13 cellular contexts compared by ENCODE assay signal in the genomic region with DNA sequence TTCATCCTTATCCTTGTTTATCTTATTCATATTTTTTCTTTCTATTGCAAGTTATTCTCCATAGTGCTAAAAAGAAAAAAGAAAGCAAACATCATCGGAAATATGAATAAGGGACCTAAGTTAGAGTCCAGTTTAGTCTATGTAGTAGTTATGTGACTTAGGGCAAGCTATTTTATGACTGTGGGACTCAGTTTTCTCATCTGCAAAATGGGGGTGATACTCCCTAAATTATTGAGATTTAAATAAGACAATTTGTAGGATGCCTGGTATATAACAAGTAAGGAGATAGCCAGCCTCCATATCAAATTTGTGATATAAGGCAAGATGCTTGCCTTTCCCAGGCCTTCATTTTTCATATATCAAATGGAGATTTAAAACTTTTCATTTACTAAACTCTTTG.
DNase-seq lines count a peak whose midpoint lies in the region; ATAC-seq and TF ChIP-seq lines count a peak whose summit lies in the region.
"Had no signal": no experiment of that assay in that cellular context is flagged by ENCODE, and none has a peak within 500 bp of the region (broad histone marks: within the 10 kb centered on the region; RNA-seq: fewer than 3 reads in every experiment).

No MANE protein-coding gene starts in this region.

- peaks cover 50% of the 10 kb centered on the region for H3K36me3 Mint-ChIP-seq in CD8-positive, alpha-beta T cell

- H3K9me3 Mint-ChIP-seq in CD8-positive, alpha-beta T cell = peaks cover 8% of the 10 kb centered on the region

- H3K4me1 Mint-ChIP-seq in CD8-positive, alpha-beta T cell (ENCODE audit: low read depth) = peaks cover 60% of the 10 kb centered on the region

- no peak overlapping the region for H2BK120ac ChIP-seq in mesenchymal stem cell (ENCODE audit: low read depth, low read length)

- H2BK5ac ChIP-seq in mesenchymal stem cell (ENCODE audit: low read depth, low read length, poor library complexity, severe bottlenecking) = no peak overlapping the region

- no peak overlapping the region for H3K4me3 ChIP-seq in CD8-positive, alpha-beta T cell (ENCODE audit: low read depth, low read length)
- H3K4me3 ChIP-seq in RWPE2 (ENCODE audit: severe bottlenecking) (no peak overlapping the region), mesenchymal stem cell (ENCODE audit: insufficient read depth in 1 of 2, low read depth in 1 of 2, low read length in 2 of 2) (no peak overlapping the region), thyroid gland (replicated peaks in 1 of 3) (no peak overlapping the region), SJCRH30 (no peak overlapping the region)

- no peak overlapping the region for H2BK15ac ChIP-seq in mesenchymal stem cell (ENCODE audit: low read depth, poor library complexity, severe bottlenecking)

- no peak overlapping the region for H3K4me3 Mint-ChIP-seq in CD8-positive, alpha-beta T cell
- H3K4me3 Mint-ChIP-seq: CD8-positive, alpha-beta memory T cell had no signal

- H3K36me3 ChIP-seq in CD8-positive, alpha-beta T cell (ENCODE audit: insufficient read depth, low read length) = no peaks in the 10 kb centered on the region
- H3K36me3 ChIP-seq in RWPE2 (ENCODE audit: low read depth) (0 out of 2 replicates have a peak, but pooled peaks cover 3% of the 10 kb centered on the region), mesenchymal stem cell (ENCODE audit: control insufficient read depth in 1 of 2, insufficient read depth in 2 of 2, low read depth in 1 of 2, low read length in 2 of 2) (peaks cover 5 to 29% of the 10 kb centered on the region in 2 experiments), thyroid gland (no peaks in the 10 kb centered on the region), SJCRH30 (no peaks in the 10 kb centered on the region)

- H3K79me1 ChIP-seq in mesenchymal stem cell (replicated peaks; ENCODE audit: low read length, poor library complexity, severe bottlenecking) = peaks cover 19% of the 10 kb centered on the region

- DNase-seq in CD8-positive, alpha-beta T cell = no peak
- DNase-seq in RWPE2 (ENCODE audit: low spot score) (no peak), mesenchymal stem cell (no peak), thyroid gland (no peak), SJCRH30 (no peak), T-helper 9 cell (no peak)
- DNase-seq: AML-193, DMS 273 treated with DMSO at 0.1 percent for 48 hours, NCI-H1436 treated with DMSO at 0.1 percent for 48 hours, NCI-H2081 treated with DMSO at 0.1 percent for 48 hours had no signal

- intact Hi-C loops in CD8-positive, alpha-beta T cell (cut with DNase I, micrococcal nuclease) = loop anchor here in 1 of 2 experiments (2.0 kb wide), 1 partner anchor 15 kb away; no protein-coding TSS in a partner anchor
- intact Hi-C loops in thyroid gland (cut with DNase I) = no loop called here

- no peak overlapping the region for H3K14ac ChIP-seq in mesenchymal stem cell (ENCODE audit: low read length in 2 of 2)

- H3K4me1 ChIP-seq in CD8-positive, alpha-beta T cell (ENCODE audit: insufficient read depth, low read length) = peaks cover 13% of the 10 kb centered on the region
- peaks cover 31% of the 10 kb centered on the region for H3K4me1 ChIP-seq in RWPE2 (ENCODE audit: insufficient read depth, poor library complexity, severe bottlenecking)
- no peaks in the 10 kb centered on the region for H3K4me1 ChIP-seq in mesenchymal stem cell (ENCODE audit: control insufficient read depth, insufficient read depth, low read depth, low read length)
- H3K4me1 ChIP-seq in thyroid gland = peaks cover 30 to 40% of the 10 kb centered on the region in 2 donors
- no peaks in the 10 kb centered on the region for H3K4me1 ChIP-seq in SJCRH30

- no peak overlapping the region for H2BK12ac ChIP-seq in mesenchymal stem cell (ENCODE audit: low read length in 2 of 2)

- CTCF ChIA-PET in CD8-positive, alpha-beta T cell (lab: Charles Lee) = no interaction called here

- no peak overlapping the region for H3K4ac ChIP-seq in mesenchymal stem cell (ENCODE audit: low read depth in 1 of 2, low read length in 2 of 2)

- no peak overlapping the region for H3K18ac ChIP-seq in mesenchymal stem cell (ENCODE audit: low read depth in 1 of 2, low read length in 2 of 2)

- POLR2A ChIA-PET in CD8-positive, alpha-beta T cell (lab: Charles Lee) = no interaction called here

- TF ChIP-seq CTCF in CD8-positive, alpha-beta T cell (IDR thresholded peaks at IDR 0.05) = no peak
- no peak for TF ChIP-seq CTCF in RWPE2 (IDR thresholded peaks at IDR 0.05; ENCODE audit: poor library complexity, severe bottlenecking)
- TF ChIP-seq CTCF in thyroid gland (IDR thresholded peaks at IDR 0.05) = no peak

- H3K9me3 ChIP-seq in CD8-positive, alpha-beta T cell (ENCODE audit: low read length) = no peaks in the 10 kb centered on the region
- H3K9me3 ChIP-seq in RWPE2 (ENCODE audit: severe bottlenecking) = no peaks in the 10 kb centered on the region
- H3K9me3 ChIP-seq in mesenchymal stem cell (ENCODE audit: control insufficient read depth, low read length) = no peaks in the 10 kb centered on the region
- no peaks in the 10 kb centered on the region for H3K9me3 ChIP-seq in thyroid gland
- H3K9me3 ChIP-seq in SJCRH30 (replicated peaks) = no peaks in the 10 kb centered on the region

- H3K23ac ChIP-seq in mesenchymal stem cell (ENCODE audit: low read length in 2 of 2) = no peak overlapping the region

- H2AFZ ChIP-seq in mesenchymal stem cell (ENCODE audit: low read depth, low read length) = no peak overlapping the region

- no peak overlapping the region for H3K4me2 ChIP-seq in mesenchymal stem cell (ENCODE audit: low read length, poor library complexity, severe bottlenecking)

- H3K9ac ChIP-seq in mesenchymal stem cell (ENCODE audit: low read length) = peak overlapping the region; percentile 64

- no peak for ATAC-seq in CD8-positive, alpha-beta T cell
- no peak for ATAC-seq in RWPE2 (ENCODE audit: low read depth)
- no peak for ATAC-seq in HG03159 (IDR thresholded peaks at IDR 0.05; ENCODE audit: unreplicated experiment)

- no peaks in the 10 kb centered on the region for H3K27me3 Mint-ChIP-seq in CD8-positive, alpha-beta T cell (ENCODE audit: low read depth)
- H3K27me3 Mint-ChIP-seq: CD8-positive, alpha-beta memory T cell had no signal

- no peak overlapping the region for H3K27ac ChIP-seq in CD8-positive, alpha-beta T cell (ENCODE audit: low read depth, low read length)
- H3K27ac ChIP-seq in RWPE2 (ENCODE audit: poor library complexity, severe bottlenecking) (peak overlapping the region; percentile 54), mesenchymal stem cell (ENCODE audit: low read length, poor library complexity, severe bottlenecking) (no peak overlapping the region), thyroid gland (peak overlapping the region; percentile 82 to 95 (median 87)), SJCRH30 (no peak overlapping the region)
- H3K27ac ChIP-seq: RWPE1 had no signal

- WGBS in mesenchymal stem cell = 100% methylated on average over 1 of the region's 1 CpG
- 93 to 97% methylated on average over 1 of the region's 1 CpG for WGBS in thyroid gland, 2 donors

- no peaks in the 10 kb centered on the region for H3K27me3 ChIP-seq in CD8-positive, alpha-beta T cell (ENCODE audit: insufficient read depth, low read length)
- H3K27me3 ChIP-seq in RWPE2 (ENCODE audit: insufficient read depth, poor library complexity, severe bottlenecking) (no peaks in the 10 kb centered on the region), mesenchymal stem cell (ENCODE audit: control insufficient read depth in 1 of 2, insufficient read depth in 1 of 2, low read length in 2 of 2) (no peaks in the 10 kb centered on the region), thyroid gland (no peaks in the 10 kb centered on the region), SJCRH30 (no peaks in the 10 kb centered on the region)

- no peak for TF ChIP-seq POLR2A in thyroid gland (IDR thresholded peaks at IDR 0.05)

- H4K91ac ChIP-seq in mesenchymal stem cell (ENCODE audit: low read length) = no peak overlapping the region

- no peak overlapping the region for H4K8ac ChIP-seq in mesenchymal stem cell (ENCODE audit: low read length)

- H3K27ac Mint-ChIP-seq in CD8-positive, alpha-beta T cell = peak overlapping the region; percentile 7

- H2AK5ac ChIP-seq in mesenchymal stem cell (ENCODE audit: low read length, severe bottlenecking) = no peak overlapping the region

Comparison
In these comparisons a context has a peak if more than half of its experiments do, and no peak if none do; other contexts are left out.
1. H3K27ac ChIP-seq: peak in RWPE2 (single experiment) and thyroid gland (3 of 3); none in CD8-positive, alpha-beta T cell (single experiment), mesenchymal stem cell (single experiment) and SJCRH30 (single experiment).